1 cellular context compared by ENCODE assay signal in genomic region chr1:168476588-168477379, GRCh38.
TF ChIP-seq lines count a peak whose summit lies in the region.

No MANE protein-coding gene starts in this region.

TF ChIP-seq in HepG2, 621 proteins besides CTCF, POLR2A, EP300 and RAD21 (continued from another document and continues in another):
- no peak for TF ChIP-seq ZNF207 (IDR thresholded peaks at IDR 0.05; ENCODE audit: borderline replicate concordance)
- TF ChIP-seq ZSCAN12 (CRISPR knock-in tag; IDR thresholded peaks at IDR 0.05) = no peak
- TF ChIP-seq, protein P1, sequence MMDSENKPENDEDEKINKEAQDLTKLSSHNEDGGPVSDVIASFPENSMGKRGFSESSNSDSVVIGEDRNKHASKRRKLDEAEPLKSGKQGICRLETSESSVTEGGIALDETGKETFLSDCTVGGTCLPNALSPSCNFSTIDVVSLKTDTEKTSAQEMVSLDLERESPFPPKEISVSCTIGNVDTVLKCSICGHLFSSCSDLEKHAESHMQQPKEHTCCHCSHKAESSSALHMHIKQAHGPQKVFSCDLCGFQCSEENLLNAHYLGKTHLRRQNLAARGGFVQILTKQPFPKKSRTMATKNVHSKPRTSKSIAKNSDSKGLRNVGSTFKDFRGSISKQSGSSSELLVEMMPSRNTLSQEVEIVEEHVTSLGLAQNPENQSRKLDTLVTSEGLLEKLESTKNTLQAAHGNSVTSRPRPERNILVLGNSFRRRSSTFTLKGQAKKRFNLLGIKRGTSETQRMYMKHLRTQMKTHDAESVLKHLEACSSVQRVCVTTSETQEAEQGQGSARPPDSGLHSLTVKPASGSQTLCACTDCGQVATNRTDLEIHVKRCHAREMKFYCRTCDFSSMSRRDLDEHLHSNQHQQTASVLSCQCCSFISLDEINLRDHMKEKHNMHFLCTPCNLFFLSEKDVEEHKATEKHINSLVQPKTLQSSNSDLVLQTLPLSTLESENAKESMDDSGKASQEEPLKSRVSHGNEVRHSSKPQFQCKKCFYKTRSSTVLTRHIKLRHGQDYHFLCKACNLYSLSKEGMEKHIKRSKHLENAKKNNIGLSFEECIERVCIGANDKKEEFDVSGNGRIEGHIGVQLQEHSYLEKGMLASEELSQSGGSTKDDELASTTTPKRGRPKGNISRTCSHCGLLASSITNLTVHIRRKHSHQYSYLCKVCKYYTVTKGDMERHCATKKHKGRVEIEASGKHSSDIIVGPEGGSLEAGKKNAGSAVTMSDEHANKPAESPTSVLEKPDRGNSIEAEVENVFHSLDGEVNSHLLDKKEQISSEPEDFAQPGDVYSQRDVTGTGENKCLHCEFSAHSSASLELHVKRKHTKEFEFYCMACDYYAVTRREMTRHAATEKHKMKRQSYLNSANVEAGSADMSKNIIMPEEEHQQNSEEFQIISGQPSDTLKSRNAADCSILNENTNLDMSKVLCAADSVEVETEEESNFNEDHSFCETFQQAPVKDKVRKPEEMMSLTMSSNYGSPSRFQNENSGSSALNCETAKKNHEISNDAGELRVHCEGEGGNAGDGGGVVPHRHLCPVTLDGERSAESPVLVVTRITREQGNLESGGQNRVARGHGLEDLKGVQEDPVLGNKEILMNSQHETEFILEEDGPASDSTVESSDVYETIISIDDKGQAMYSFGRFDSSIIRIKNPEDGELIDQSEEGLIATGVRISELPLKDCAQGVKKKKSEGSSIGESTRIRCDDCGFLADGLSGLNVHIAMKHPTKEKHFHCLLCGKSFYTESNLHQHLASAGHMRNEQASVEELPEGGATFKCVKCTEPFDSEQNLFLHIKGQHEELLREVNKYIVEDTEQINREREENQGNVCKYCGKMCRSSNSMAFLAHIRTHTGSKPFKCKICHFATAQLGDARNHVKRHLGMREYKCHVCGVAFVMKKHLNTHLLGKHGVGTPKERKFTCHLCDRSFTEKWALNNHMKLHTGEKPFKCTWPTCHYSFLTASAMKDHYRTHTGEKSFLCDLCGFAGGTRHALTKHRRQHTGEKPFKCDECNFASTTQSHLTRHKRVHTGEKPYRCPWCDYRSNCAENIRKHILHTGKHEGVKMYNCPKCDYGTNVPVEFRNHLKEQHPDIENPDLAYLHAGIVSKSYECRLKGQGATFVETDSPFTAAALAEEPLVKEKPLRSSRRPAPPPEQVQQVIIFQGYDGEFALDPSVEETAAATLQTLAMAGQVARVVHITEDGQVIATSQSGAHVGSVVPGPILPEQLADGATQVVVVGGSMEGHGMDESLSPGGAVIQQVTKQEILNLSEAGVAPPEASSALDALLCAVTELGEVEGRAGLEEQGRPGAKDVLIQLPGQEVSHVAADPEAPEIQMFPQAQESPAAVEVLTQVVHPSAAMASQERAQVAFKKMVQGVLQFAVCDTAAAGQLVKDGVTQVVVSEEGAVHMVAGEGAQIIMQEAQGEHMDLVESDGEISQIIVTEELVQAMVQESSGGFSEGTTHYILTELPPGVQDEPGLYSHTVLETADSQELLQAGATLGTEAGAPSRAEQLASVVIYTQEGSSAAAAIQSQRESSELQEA (CRISPR knock-in tag; IDR thresholded peaks at IDR 0.05; ENCODE audit: not compliant biosample characterization) = no peak
- TF ChIP-seq ZNF510 (CRISPR knock-in tag; IDR thresholded peaks at IDR 0.05; ENCODE audit: low read depth) = no peak
- no peak for TF ChIP-seq ZMAT3 (CRISPR knock-in tag; conservative IDR thresholded peaks at IDR 0.05)
- no peak for TF ChIP-seq ZNF383 (CRISPR knock-in tag; IDR thresholded peaks at IDR 0.05; ENCODE audit: borderline replicate concordance)
- TF ChIP-seq ZNF121 (CRISPR knock-in tag; IDR thresholded peaks at IDR 0.05) = no peak
- TF ChIP-seq RARA (CRISPR knock-in tag; IDR thresholded peaks at IDR 0.05) = peak; percentile 7; the same call in 1 of the 2 replicates
- TF ChIP-seq ZNF24 (IDR thresholded peaks at IDR 0.05) = no peak
- TF ChIP-seq, protein P2, sequence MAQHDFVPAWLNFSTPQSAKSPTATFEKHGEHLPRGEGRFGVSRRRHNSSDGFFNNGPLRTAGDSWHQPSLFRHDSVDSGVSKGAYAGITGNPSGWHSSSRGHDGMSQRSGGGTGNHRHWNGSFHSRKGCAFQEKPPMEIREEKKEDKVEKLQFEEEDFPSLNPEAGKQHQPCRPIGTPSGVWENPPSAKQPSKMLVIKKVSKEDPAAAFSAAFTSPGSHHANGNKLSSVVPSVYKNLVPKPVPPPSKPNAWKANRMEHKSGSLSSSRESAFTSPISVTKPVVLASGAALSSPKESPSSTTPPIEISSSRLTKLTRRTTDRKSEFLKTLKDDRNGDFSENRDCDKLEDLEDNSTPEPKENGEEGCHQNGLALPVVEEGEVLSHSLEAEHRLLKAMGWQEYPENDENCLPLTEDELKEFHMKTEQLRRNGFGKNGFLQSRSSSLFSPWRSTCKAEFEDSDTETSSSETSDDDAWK (CRISPR knock-in tag; IDR thresholded peaks at IDR 0.05) = no peak
- TF ChIP-seq MTF2 (CRISPR knock-in tag; IDR thresholded peaks at IDR 0.05; ENCODE audit: borderline replicate concordance) = no peak
- peak; percentile 82; the same call in 1 of the 2 replicates for TF ChIP-seq ZNF292 (CRISPR knock-in tag; IDR thresholded peaks at IDR 0.05; ENCODE audit: borderline replicate concordance, low read depth)
- TF ChIP-seq U2AF2 (IDR thresholded peaks at IDR 0.05; ENCODE audit: low read depth, low read length) = no peak
- TF ChIP-seq ARNTL (CRISPR knock-in tag; IDR thresholded peaks at IDR 0.05) = peak; percentile 94
- no peak for TF ChIP-seq HOXA5 (CRISPR knock-in tag; IDR thresholded peaks at IDR 0.05)
- TF ChIP-seq HMG20A (CRISPR knock-in tag; IDR thresholded peaks at IDR 0.05; ENCODE audit: borderline replicate concordance) = peak; percentile 51; the same call in 1 of the 2 replicates
- no peak for TF ChIP-seq ZNF136 (CRISPR knock-in tag; IDR thresholded peaks at IDR 0.05; ENCODE audit: low read depth)
- no peak for TF ChIP-seq MED13 (CRISPR knock-in tag; IDR thresholded peaks at IDR 0.05)
- 0 out of 2 replicates have a peak, but pooled peaks have one; percentile 29 for TF ChIP-seq ZBTB37 (CRISPR knock-in tag; IDR thresholded peaks at IDR 0.05)
- TF ChIP-seq ZNF773 (CRISPR knock-in tag; IDR thresholded peaks at IDR 0.05; ENCODE audit: borderline replicate concordance) = no peak
- 0 out of 2 replicates have a peak, but pooled peaks have one; percentile 28 for TF ChIP-seq SMAD3 (CRISPR knock-in tag; IDR thresholded peaks at IDR 0.05)
- TF ChIP-seq GATA4 (IDR thresholded peaks at IDR 0.05; ENCODE audit: borderline replicate concordance, low read depth) = no peak; the same call in 1 of the 2 replicates
- TF ChIP-seq FOSL2 (CRISPR knock-in tag; IDR thresholded peaks at IDR 0.05) = peak; percentile 65
- TF ChIP-seq ZNF44 (CRISPR knock-in tag; IDR thresholded peaks at IDR 0.05) = no peak
- TF ChIP-seq HDAC6 (IDR thresholded peaks at IDR 0.05; ENCODE audit: low read depth, low read length) = no peak
- TF ChIP-seq MZF1 (CRISPR knock-in tag; IDR thresholded peaks at IDR 0.05; ENCODE audit: borderline replicate concordance) = no peak
- no peak for TF ChIP-seq TMF1 (CRISPR knock-in tag; IDR thresholded peaks at IDR 0.05; ENCODE audit: low read depth)
- no peak for TF ChIP-seq PCBP1 (IDR thresholded peaks at IDR 0.05; ENCODE audit: borderline replicate concordance, low read depth, low read length)
- peak; percentile 53; the same call in 1 of the 2 replicates for TF ChIP-seq ZMYM3 (CRISPR knock-in tag; IDR thresholded peaks at IDR 0.05)
- TF ChIP-seq ZNF20 (CRISPR knock-in tag; IDR thresholded peaks at IDR 0.05) = no peak
- no peak for TF ChIP-seq ZNF263 (CRISPR knock-in tag; IDR thresholded peaks at IDR 0.05)
- TF ChIP-seq MIER3 (CRISPR knock-in tag; IDR thresholded peaks at IDR 0.05; ENCODE audit: borderline replicate concordance) = no peak
- TF ChIP-seq TBL1XR1 (IDR thresholded peaks at IDR 0.05; ENCODE audit: borderline replicate concordance, low read length, partially characterized antibody) = no peak
- peak; percentile 23; the same call in 1 of the 2 replicates for TF ChIP-seq PPARG (CRISPR knock-in tag; conservative IDR thresholded peaks at IDR 0.05)
- peak; percentile 82; the same call in 1 of the 2 replicates for TF ChIP-seq ZNF792 (CRISPR knock-in tag; IDR thresholded peaks at IDR 0.05)
- TF ChIP-seq, protein P3, sequence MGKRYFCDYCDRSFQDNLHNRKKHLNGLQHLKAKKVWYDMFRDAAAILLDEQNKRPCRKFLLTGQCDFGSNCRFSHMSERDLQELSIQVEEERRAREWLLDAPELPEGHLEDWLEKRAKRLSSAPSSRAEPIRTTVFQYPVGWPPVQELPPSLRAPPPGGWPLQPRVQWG (CRISPR knock-in tag; IDR thresholded peaks at IDR 0.05; ENCODE audit: borderline replicate concordance, low read depth) = no peak
- TF ChIP-seq ATF1 (CRISPR knock-in tag; IDR thresholded peaks at IDR 0.05) = 0 out of 2 replicates have a peak, but pooled peaks have one; percentile 8
- TF ChIP-seq TEF (CRISPR knock-in tag; IDR thresholded peaks at IDR 0.05) = no peak
- TF ChIP-seq, protein P4, sequence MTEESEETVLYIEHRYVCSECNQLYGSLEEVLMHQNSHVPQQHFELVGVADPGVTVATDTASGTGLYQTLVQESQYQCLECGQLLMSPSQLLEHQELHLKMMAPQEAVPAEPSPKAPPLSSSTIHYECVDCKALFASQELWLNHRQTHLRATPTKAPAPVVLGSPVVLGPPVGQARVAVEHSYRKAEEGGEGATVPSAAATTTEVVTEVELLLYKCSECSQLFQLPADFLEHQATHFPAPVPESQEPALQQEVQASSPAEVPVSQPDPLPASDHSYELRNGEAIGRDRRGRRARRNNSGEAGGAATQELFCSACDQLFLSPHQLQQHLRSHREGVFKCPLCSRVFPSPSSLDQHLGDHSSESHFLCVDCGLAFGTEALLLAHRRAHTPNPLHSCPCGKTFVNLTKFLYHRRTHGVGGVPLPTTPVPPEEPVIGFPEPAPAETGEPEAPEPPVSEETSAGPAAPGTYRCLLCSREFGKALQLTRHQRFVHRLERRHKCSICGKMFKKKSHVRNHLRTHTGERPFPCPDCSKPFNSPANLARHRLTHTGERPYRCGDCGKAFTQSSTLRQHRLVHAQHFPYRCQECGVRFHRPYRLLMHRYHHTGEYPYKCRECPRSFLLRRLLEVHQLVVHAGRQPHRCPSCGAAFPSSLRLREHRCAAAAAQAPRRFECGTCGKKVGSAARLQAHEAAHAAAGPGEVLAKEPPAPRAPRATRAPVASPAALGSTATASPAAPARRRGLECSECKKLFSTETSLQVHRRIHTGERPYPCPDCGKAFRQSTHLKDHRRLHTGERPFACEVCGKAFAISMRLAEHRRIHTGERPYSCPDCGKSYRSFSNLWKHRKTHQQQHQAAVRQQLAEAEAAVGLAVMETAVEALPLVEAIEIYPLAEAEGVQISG (CRISPR knock-in tag; IDR thresholded peaks at IDR 0.05) = peak; percentile 47; the same call in 1 of the 2 replicates
- TF ChIP-seq ZNF607 (CRISPR knock-in tag; IDR thresholded peaks at IDR 0.05; ENCODE audit: borderline replicate concordance) = no peak
- TF ChIP-seq RXRB (CRISPR knock-in tag; IDR thresholded peaks at IDR 0.05; ENCODE audit: borderline replicate concordance) = peak; percentile 41; the same call in 1 of the 2 replicates
- no peak for TF ChIP-seq FOXJ3 (CRISPR knock-in tag; IDR thresholded peaks at IDR 0.05; ENCODE audit: borderline replicate concordance)
- TF ChIP-seq ZNF644 (CRISPR knock-in tag; IDR thresholded peaks at IDR 0.05; ENCODE audit: low read depth) = peak; percentile 84
- no peak for TF ChIP-seq ZNF225 (CRISPR knock-in tag; IDR thresholded peaks at IDR 0.05)
